In the genomic region with DNA sequence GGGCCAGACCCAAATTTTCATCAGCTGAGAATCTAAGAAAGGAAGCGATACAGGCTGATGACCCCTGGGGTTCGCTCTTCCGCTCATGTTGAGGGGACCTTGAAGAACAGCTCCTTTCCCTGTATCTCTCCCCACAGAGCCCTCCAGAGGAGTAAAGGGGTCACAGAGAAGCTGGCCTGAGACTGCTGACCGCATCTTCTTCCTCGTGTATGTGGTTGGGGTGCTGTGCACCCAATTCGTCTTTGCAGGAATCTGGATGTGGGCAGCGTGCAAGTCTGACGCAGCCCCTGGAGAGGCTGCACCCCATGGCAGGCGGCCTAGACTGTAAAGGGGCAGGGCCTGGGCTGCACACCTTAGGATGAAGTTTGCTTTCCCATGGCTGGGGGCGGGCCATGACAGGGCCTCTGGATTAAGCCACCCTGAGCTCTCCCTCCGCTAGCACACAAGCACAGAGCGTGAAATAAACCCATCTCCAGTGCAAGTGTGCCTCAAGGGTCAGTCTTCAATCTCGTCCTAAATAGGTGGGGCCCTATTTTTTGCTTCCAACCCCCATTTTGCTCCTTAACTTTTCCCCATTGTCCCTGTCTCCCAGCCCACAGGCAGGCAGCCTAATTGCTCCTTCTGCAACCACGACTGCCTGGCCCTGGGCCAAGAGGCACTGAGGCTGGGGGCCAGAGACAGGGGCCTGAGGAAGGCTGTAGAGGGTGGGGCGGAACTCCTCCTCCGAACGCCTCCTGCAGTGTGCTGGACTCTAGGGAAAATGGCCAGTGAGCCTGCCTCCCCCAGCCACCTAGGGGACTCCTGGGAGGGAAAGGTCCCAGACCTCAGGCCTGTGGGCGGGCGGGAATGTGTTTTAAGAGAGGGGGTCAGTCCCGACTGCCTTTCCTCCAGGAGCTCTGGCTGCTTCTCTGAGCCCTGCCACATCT, we compare ENCODE assay signal across 22 cellular contexts. TPM values are rescaled to one million over a fixed set of nuclear protein-coding genes. Genes with fewer than 3 reads are reported as not detected.
DNase-seq lines count a peak whose midpoint lies in the region; ATAC-seq and TF ChIP-seq lines count a peak whose summit lies in the region.
"Had no signal": no experiment of that assay in that cellular context is flagged by ENCODE, and none has a peak within 500 bp of the region (broad histone marks: within the 10 kb centered on the region; RNA-seq: fewer than 3 reads in every experiment).

No MANE protein-coding gene starts in this region.

- H3K36me3 ChIP-seq in SK-N-MC (ENCODE audit: insufficient read depth, low read length): peaks cover 17% of the 10 kb centered on the region; the same call in 1 of the 2 replicates
- H3K36me3 ChIP-seq: uterus had no signal

- DNase-seq in CD4-positive, alpha-beta T cell: no peak
- DNase-seq in DMS79 treated with DMSO at 0.1 percent for 48 hours (lab: John Stamatoyannopoulos, UW) (peak; percentile 31), SK-N-MC (ENCODE audit: low read depth, low spot score) (no peak), memory B cell (ENCODE audit: low spot score in 2 of 2) (no peak), NCI-H2081 treated with DMSO at 0.1 percent for 48 hours (lab: John Stamatoyannopoulos, UW) (no peak)
- DNase-seq: activated CD4-positive, alpha-beta T cell treated with anti-CD3 and anti-CD28 coated beads for 48 hours; activated effector memory CD4-positive, alpha-beta T cell treated with Interleukin-2 at 50 U/mL for 16 hours; amniotic stem cell; central memory CD4-positive, alpha-beta T cell; effector memory CD8-positive, alpha-beta T cell; NCI-H1930; stimulated activated CD4-positive, alpha-beta T cell treated with anti-CD3 and anti-CD28 coated beads, Interleukin-4, amount 100 ng/mL, for 24 hours; uterus had no signal

- H3K9ac ChIP-seq in SK-N-MC (ENCODE audit: insufficient read length): no peak overlapping the region

- CTCF ChIA-PET in CD4-positive, alpha-beta T cell (lab: Charles Lee): no interaction called here

- ATAC-seq in CD4-positive, alpha-beta T cell (ENCODE audit: poor library complexity): no peak
- ATAC-seq in memory B cell (ENCODE audit: low read depth): no peak
- no peak for ATAC-seq in GM18502 (IDR thresholded peaks at IDR 0.05; ENCODE audit: poor library complexity, unreplicated experiment)
- no peak for ATAC-seq in HG02763 (IDR thresholded peaks at IDR 0.05; ENCODE audit: unreplicated experiment)
- ATAC-seq in HG03135 (IDR thresholded peaks at IDR 0.05; ENCODE audit: unreplicated experiment): no peak
- ATAC-seq: effector memory CD8-positive, alpha-beta T cell had no signal

- no peaks in the 10 kb centered on the region for H3K9me3 Mint-ChIP-seq in CD4-positive, alpha-beta T cell
- H3K9me3 Mint-ChIP-seq in memory B cell: no peaks in the 10 kb centered on the region
- H3K9me3 Mint-ChIP-seq: effector memory CD8-positive, alpha-beta T cell had no signal

- H3K9me3 ChIP-seq in CD4-positive, alpha-beta T cell (ENCODE audit: control insufficient read depth, low read length): no peaks in the 10 kb centered on the region
- H3K9me3 ChIP-seq in SK-N-MC (ENCODE audit: low read depth, low read length): no peaks in the 10 kb centered on the region
- H3K9me3 ChIP-seq: uterus had no signal

- peaks cover under 1% of the 10 kb centered on the region for H3K27me3 ChIP-seq in CD4-positive, alpha-beta T cell (ENCODE audit: control insufficient read depth, insufficient read depth, low read length)

- no peak overlapping the region for H3K27ac ChIP-seq in CD4-positive, alpha-beta T cell (ENCODE audit: low read depth, low read length)
- 0 out of 2 replicates have a peak overlapping the region, but pooled peaks have one; percentile 42 for H3K27ac ChIP-seq in SK-N-MC
- H3K27ac ChIP-seq: uterus had no signal

- no peak overlapping the region for H3K4me3 ChIP-seq in SK-N-MC
- H3K4me3 ChIP-seq: smooth muscle cell, uterus had no signal

- no peak overlapping the region for H3K4me3 Mint-ChIP-seq in CD4-positive, alpha-beta T cell
- no peak overlapping the region for H3K4me3 Mint-ChIP-seq in memory B cell
- H3K4me3 Mint-ChIP-seq: effector memory CD8-positive, alpha-beta T cell had no signal

- POLR2A ChIA-PET in CD4-positive, alpha-beta T cell (lab: Charles Lee): no interaction called here

- H3K36me3 Mint-ChIP-seq in CD4-positive, alpha-beta T cell (ENCODE audit: low read depth): peaks cover 35% of the 10 kb centered on the region
- H3K36me3 Mint-ChIP-seq in memory B cell: peaks cover 9% of the 10 kb centered on the region

- no peak for TF ChIP-seq CTCF in CD4-positive, alpha-beta T cell (IDR thresholded peaks at IDR 0.05)

- H3K27ac Mint-ChIP-seq in CD4-positive, alpha-beta T cell: peak overlapping the region; percentile 49
- peak overlapping the region; percentile 29 for H3K27ac Mint-ChIP-seq in memory B cell

- peaks cover 3% of the 10 kb centered on the region for H3K27me3 Mint-ChIP-seq in CD4-positive, alpha-beta T cell
- peaks cover 5% of the 10 kb centered on the region for H3K27me3 Mint-ChIP-seq in memory B cell

- intact Hi-C loops in CD4-positive, alpha-beta T cell (cut with DNase I, micrococcal nuclease): no loop called here

- H3K4me1 Mint-ChIP-seq in CD4-positive, alpha-beta T cell (ENCODE audit: low read depth): peaks cover 20% of the 10 kb centered on the region
- no peaks in the 10 kb centered on the region for H3K4me1 Mint-ChIP-seq in memory B cell

RNA-seq across cellular contexts. Expression of gene ZACN, which starts 3.6 kb away (rescaled TPM):
- total RNA-seq in CD4-positive, alpha-beta T cell: under 1 TPM; 0.69 to 0.98 TPM
- total RNA-seq: G401, liver, myocyte, smooth muscle cell, subcutaneous adipose tissue, uterus had no signal

RNA-seq across cellular contexts. Expression of gene GALR2, which starts 8.0 kb away (rescaled TPM):
- 1 to 10 TPM in 1 of 2 experiments, under 1 TPM in 1; 0.59 to 1.0 TPM for total RNA-seq in CD4-positive, alpha-beta T cell
- total RNA-seq: myocyte, smooth muscle cell, subcutaneous adipose tissue, uterus had no signal

RNA-seq across cellular contexts. Expression of gene SRP68, which starts 10.3 kb away (rescaled TPM):
- 100 to 1,000 TPM; 106 to 108 TPM for total RNA-seq in CD4-positive, alpha-beta T cell

RNA-seq across cellular contexts. Expression of gene EXOC7, which starts 21.0 kb away (rescaled TPM):
- 10 to 100 TPM; 88.1 to 90.6 TPM for total RNA-seq in CD4-positive, alpha-beta T cell

RNA-seq across cellular contexts. Expression of gene EVPL, which starts 55.5 kb away (rescaled TPM):
- under 1 TPM; 0.14 to 0.38 TPM for total RNA-seq in CD4-positive, alpha-beta T cell
- total RNA-seq: M059J, myocyte had no signal
